Comparison of ENCODE assay signal across 1 cellular context in genomic region chr5:55934117-55934613, GRCh38.
TF ChIP-seq lines count a peak whose summit lies in the region.

No MANE protein-coding gene starts in this region.

TF ChIP-seq in K562, 482 proteins besides CTCF, POLR2A, EP300 and RAD21:
- TF ChIP-seq ATF7 (IDR thresholded peaks at IDR 0.05) = 0 out of 2 replicates have a peak, but pooled peaks have one; percentile 74
- TF ChIP-seq ATF3 (IDR thresholded peaks at IDR 0.05) = peak; percentile 77
- TF ChIP-seq ATF3 (CRISPR knock-in tag; conservative IDR thresholded peaks at IDR 0.05) = no peak
- peak; percentile 41; the same call in 1 of the 2 replicates for TF ChIP-seq JUND (IDR thresholded peaks at IDR 0.05; ENCODE audit: borderline replicate concordance, low read depth, low read length)
- no peak; the same call in 2 of the 3 replicates for TF ChIP-seq JUND (tag; IDR thresholded peaks at IDR 0.05; ENCODE audit: borderline replicate concordance, low read depth, low read length)
- TF ChIP-seq, protein P1, sequence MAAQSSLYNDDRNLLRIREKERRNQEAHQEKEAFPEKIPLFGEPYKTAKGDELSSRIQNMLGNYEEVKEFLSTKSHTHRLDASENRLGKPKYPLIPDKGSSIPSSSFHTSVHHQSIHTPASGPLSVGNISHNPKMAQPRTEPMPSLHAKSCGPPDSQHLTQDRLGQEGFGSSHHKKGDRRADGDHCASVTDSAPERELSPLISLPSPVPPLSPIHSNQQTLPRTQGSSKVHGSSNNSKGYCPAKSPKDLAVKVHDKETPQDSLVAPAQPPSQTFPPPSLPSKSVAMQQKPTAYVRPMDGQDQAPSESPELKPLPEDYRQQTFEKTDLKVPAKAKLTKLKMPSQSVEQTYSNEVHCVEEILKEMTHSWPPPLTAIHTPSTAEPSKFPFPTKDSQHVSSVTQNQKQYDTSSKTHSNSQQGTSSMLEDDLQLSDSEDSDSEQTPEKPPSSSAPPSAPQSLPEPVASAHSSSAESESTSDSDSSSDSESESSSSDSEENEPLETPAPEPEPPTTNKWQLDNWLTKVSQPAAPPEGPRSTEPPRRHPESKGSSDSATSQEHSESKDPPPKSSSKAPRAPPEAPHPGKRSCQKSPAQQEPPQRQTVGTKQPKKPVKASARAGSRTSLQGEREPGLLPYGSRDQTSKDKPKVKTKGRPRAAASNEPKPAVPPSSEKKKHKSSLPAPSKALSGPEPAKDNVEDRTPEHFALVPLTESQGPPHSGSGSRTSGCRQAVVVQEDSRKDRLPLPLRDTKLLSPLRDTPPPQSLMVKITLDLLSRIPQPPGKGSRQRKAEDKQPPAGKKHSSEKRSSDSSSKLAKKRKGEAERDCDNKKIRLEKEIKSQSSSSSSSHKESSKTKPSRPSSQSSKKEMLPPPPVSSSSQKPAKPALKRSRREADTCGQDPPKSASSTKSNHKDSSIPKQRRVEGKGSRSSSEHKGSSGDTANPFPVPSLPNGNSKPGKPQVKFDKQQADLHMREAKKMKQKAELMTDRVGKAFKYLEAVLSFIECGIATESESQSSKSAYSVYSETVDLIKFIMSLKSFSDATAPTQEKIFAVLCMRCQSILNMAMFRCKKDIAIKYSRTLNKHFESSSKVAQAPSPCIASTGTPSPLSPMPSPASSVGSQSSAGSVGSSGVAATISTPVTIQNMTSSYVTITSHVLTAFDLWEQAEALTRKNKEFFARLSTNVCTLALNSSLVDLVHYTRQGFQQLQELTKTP (IDR thresholded peaks at IDR 0.05; ENCODE audit: low read depth in 1 of 2, partially characterized antibody in 2 of 2) = no peak
